1 cellular context compared by ENCODE assay signal in genomic region chr12:51264297-51264696, GRCh38.
A peak's percentile ranks its signal among the peaks of the same experiment; 100 is the strongest.
TF ChIP-seq lines count a peak whose summit lies in the region.

No MANE protein-coding gene starts in this region.

TF ChIP-seq in K562, 482 proteins besides CTCF, POLR2A, EP300 and RAD21:
- TF ChIP-seq SPI1 (IDR thresholded peaks at IDR 0.05; ENCODE audit: borderline replicate concordance, low read depth, low read length) (no peak), ZNF121 (CRISPR knock-in tag; conservative IDR thresholded peaks at IDR 0.05) (0 out of 2 replicates have a peak, but pooled peaks have one; percentile 37), CXXC5 (CRISPR knock-in tag; IDR thresholded peaks at IDR 0.05) (no peak)
TF ChIP-seq in K562: peak in this region for 1.
